Comparison of ENCODE assay signal across 16 cellular contexts in the genomic region with DNA sequence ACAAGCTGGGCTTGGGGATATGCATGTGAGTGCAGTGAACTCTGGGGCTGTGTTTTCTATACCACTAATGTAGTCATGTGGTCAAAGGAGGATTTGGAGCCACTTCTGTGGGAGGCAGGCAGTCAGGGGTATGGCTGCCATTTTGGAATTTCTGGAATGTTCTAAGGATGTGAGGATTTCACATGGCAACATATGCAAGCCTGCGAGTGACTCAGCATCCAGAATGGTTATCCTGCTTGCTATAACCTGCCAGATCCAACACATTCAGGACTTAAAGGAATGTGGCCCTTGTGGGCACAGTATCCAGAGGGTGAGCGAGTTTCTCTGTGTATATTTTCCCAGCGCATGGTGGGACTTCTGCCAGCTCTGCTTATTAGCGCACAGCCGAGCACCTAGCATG.
DNase-seq lines count a peak whose midpoint lies in the region; ATAC-seq and TF ChIP-seq lines count a peak whose summit lies in the region.
"Had no signal": no experiment of that assay in that cellular context is flagged by ENCODE, and none has a peak within 500 bp of the region (broad histone marks: within the 10 kb centered on the region; RNA-seq: fewer than 3 reads in every experiment).

No MANE protein-coding gene starts in this region.

- H3K9me3 ChIP-seq in neural progenitor cell (ENCODE audit: low read depth), result no peaks in the 10 kb centered on the region
- no peaks in the 10 kb centered on the region for H3K9me3 ChIP-seq in heart right ventricle
- no peaks in the 10 kb centered on the region for H3K9me3 ChIP-seq in CD4-positive, alpha-beta T cell (ENCODE audit: control insufficient read depth, low read length)

- H3K27ac ChIP-seq in neural progenitor cell (no peak overlapping the region), heart right ventricle (no peak overlapping the region)
- H3K27ac ChIP-seq in CD4-positive, alpha-beta T cell (ENCODE audit: low read depth, low read length), result no peak overlapping the region

- H3K9me3 Mint-ChIP-seq in neural progenitor cell, result peaks cover 2% of the 10 kb centered on the region
- H3K9me3 Mint-ChIP-seq in CD4-positive, alpha-beta T cell, result no peaks in the 10 kb centered on the region
- no peaks in the 10 kb centered on the region for H3K9me3 Mint-ChIP-seq in activated T-cell treated with anti-CD3 and anti-CD28 coated beads, Interleukin-2, amount 50 U/mL, for 24 hours

- CTCF ChIA-PET in CD4-positive, alpha-beta T cell (lab: Charles Lee), result no interaction called here

- no peak overlapping the region for H3K4me3 Mint-ChIP-seq in neural progenitor cell
- H3K4me3 Mint-ChIP-seq in CD4-positive, alpha-beta T cell, result no peak overlapping the region
- no peak overlapping the region for H3K4me3 Mint-ChIP-seq in activated T-cell treated with anti-CD3 and anti-CD28 coated beads, Interleukin-2, amount 50 U/mL, for 24 hours
- H3K4me3 Mint-ChIP-seq: T-helper 17 cell had no signal

- no peaks in the 10 kb centered on the region for H3F3A ChIP-seq in neural progenitor cell (ENCODE audit: low read depth)

- intact Hi-C loops in heart right ventricle (cut with DNase I), result loop anchor here in 1 of 10 donors (1.0 kb wide), 1 partner anchor 29 kb away; no protein-coding TSS in a partner anchor
- intact Hi-C loops in CD4-positive, alpha-beta T cell (cut with DNase I, micrococcal nuclease), result no loop called here

- no peak overlapping the region for H2AFZ ChIP-seq in neural progenitor cell (replicated peaks)

- H3K27me3 Mint-ChIP-seq in neural progenitor cell (ENCODE audit: insufficient read depth, low read depth), result peaks cover 32% of the 10 kb centered on the region
- no peaks in the 10 kb centered on the region for H3K27me3 Mint-ChIP-seq in CD4-positive, alpha-beta T cell
- no peaks in the 10 kb centered on the region for H3K27me3 Mint-ChIP-seq in activated T-cell treated with anti-CD3 and anti-CD28 coated beads, Interleukin-2, amount 50 U/mL, for 24 hours
- H3K27me3 Mint-ChIP-seq: T-helper 17 cell had no signal

- POLR2A ChIA-PET in CD4-positive, alpha-beta T cell (lab: Charles Lee), result no interaction called here

- 83 to 89% methylated on average over 5 of the region's 5 CpGs for WGBS in heart right ventricle, 2 donors

- H3K36me3 Mint-ChIP-seq in neural progenitor cell, result no peaks in the 10 kb centered on the region
- H3K36me3 Mint-ChIP-seq in CD4-positive, alpha-beta T cell (ENCODE audit: low read depth), result no peaks in the 10 kb centered on the region
- H3K36me3 Mint-ChIP-seq in activated T-cell treated with anti-CD3 and anti-CD28 coated beads, Interleukin-2, amount 50 U/mL, for 24 hours (ENCODE audit: low read depth), result no peaks in the 10 kb centered on the region

- H3K9ac ChIP-seq in neural progenitor cell, result no peak overlapping the region

- H3K4me1 Mint-ChIP-seq in neural progenitor cell, result peaks cover 4% of the 10 kb centered on the region
- peaks cover 19% of the 10 kb centered on the region for H3K4me1 Mint-ChIP-seq in CD4-positive, alpha-beta T cell (ENCODE audit: low read depth)
- peaks cover 23% of the 10 kb centered on the region for H3K4me1 Mint-ChIP-seq in activated T-cell treated with anti-CD3 and anti-CD28 coated beads, Interleukin-2, amount 50 U/mL, for 24 hours (ENCODE audit: low read depth)

- no peak overlapping the region for H3K4me2 ChIP-seq in neural progenitor cell

- no peak for ATAC-seq in heart right ventricle
- ATAC-seq in CD4-positive, alpha-beta T cell (ENCODE audit: poor library complexity), result no peak
- ATAC-seq: right cardiac atrium, T-helper 17 cell had no signal

- no peaks in the 10 kb centered on the region for H3K79me2 ChIP-seq in neural progenitor cell (ENCODE audit: low read depth)

- DNase-seq in H4 (ENCODE audit: low spot score) (peak; percentile 84), SW480 (ENCODE audit: low spot score) (peak; percentile 46), fibroblast of peridontal ligament (ENCODE audit: extremely low read depth) (peak; percentile 56), neural progenitor cell (ENCODE audit: low spot score) (peak; percentile 31), heart right ventricle (no peak), MV-4-11 (lab: John Stamatoyannopoulos, UW) (no peak)
- DNase-seq in CD4-positive, alpha-beta T cell, result no peak
- no peak for DNase-seq in activated T-cell treated with anti-CD3 and anti-CD28 coated beads, Interleukin-2, amount 50 U/mL, for 24 hours
- DNase-seq: activated CD4-positive, alpha-beta T cell treated with anti-CD3 and anti-CD28 coated beads, Interleukin-2, amount 50 U/mL, for 48 hours; activated gamma-delta T cell treated with Interleukin-2 at 50 U/mL for 16 hours; Calu3; cortex of kidney; hypothalamus; NCI-H2029 treated with DMSO at 0.1 percent for 48 hours; right cardiac atrium; T-helper 17 cell had no signal

- no peaks in the 10 kb centered on the region for H3K27me3 ChIP-seq in neural progenitor cell
- H3K27me3 ChIP-seq in heart right ventricle, result peaks cover 0 to 9% (median 0%) of the 10 kb centered on the region in 7 donors
- H3K27me3 ChIP-seq in CD4-positive, alpha-beta T cell (ENCODE audit: control insufficient read depth, insufficient read depth, low read length), result no peaks in the 10 kb centered on the region

- H4K20me1 ChIP-seq in neural progenitor cell (ENCODE audit: low read depth), result no peaks in the 10 kb centered on the region

- H3K27ac Mint-ChIP-seq in neural progenitor cell, result no peak overlapping the region
- no peak overlapping the region for H3K27ac Mint-ChIP-seq in CD4-positive, alpha-beta T cell
- H3K27ac Mint-ChIP-seq in activated T-cell treated with anti-CD3 and anti-CD28 coated beads, Interleukin-2, amount 50 U/mL, for 24 hours, result no peak overlapping the region
- H3K27ac Mint-ChIP-seq: T-helper 17 cell had no signal

- no peak for TF ChIP-seq CTCF in neural progenitor cell (IDR thresholded peaks at IDR 0.05)
- no peak for TF ChIP-seq CTCF in heart right ventricle (IDR thresholded peaks at IDR 0.05)
- TF ChIP-seq CTCF in CD4-positive, alpha-beta T cell (IDR thresholded peaks at IDR 0.05), result no peak

- no peak overlapping the region for H3K4me3 ChIP-seq in neural progenitor cell
- no peak overlapping the region for H3K4me3 ChIP-seq in heart right ventricle

- H3K4me1 ChIP-seq in neural progenitor cell (no peaks in the 10 kb centered on the region), heart right ventricle (no peaks in the 10 kb centered on the region)

- H3K36me3 ChIP-seq in neural progenitor cell (no peaks in the 10 kb centered on the region), heart right ventricle (no peaks in the 10 kb centered on the region)

Comparison
In these comparisons a context has a peak if more than half of its experiments do, and no peak if none do; other contexts are left out.
1. DNase-seq: peak in H4 (single experiment), SW480 (single experiment), fibroblast of peridontal ligament (single experiment) and neural progenitor cell (single experiment); none in heart right ventricle (0 of 2), MV-4-11 (single experiment), CD4-positive, alpha-beta T cell (0 of 10) and activated T-cell treated with anti-CD3 and anti-CD28 coated beads, Interleukin-2, amount 50 U/mL, for 24 hours (single experiment).